ENCODE assay signal across 8 cellular contexts in the genomic region with DNA sequence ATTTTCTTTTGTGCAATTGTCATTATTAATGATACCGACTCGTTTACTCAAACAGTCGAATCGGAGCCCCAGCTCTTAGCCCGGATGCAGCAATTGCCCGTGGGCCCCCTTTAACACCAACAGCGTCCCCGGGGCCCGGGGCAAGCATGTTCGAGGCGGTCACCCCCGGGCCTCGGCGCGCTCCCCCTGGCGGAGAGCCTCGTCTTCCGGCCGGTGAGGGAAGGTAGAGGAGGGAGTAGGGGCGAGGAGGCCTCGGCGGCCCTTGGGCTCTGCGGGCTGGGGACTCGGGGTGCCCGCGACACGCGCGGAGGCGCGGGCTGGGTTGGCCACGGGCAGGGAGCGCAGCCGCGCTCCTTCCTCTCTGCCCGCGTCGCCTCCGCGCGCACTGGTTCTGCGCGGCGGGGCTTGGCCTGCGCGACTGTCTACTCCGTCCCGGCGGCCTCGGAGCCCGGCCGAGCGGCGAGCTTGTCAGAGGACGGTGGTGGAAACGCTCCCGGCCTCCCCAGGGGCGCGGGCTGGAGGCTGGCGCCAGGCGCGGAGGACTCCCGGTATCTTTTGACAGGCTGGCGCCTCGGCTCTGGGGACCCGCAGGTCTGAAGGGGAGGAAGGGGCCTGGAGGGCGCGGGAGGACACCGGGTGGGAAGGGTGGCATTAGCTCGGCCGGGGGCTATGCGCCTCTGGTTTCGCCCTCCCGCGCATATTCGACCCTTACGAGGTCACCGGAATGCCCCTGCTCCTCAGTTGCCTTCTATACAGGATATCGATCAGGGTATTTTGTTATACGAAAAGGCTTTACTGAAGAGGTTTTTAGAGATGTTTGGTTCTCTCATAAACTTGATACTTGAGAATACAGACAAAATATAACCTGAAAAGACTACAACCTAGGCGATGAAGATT. TPM values are rescaled to one million over a fixed set of nuclear protein-coding genes. Genes with fewer than 3 reads are reported as not detected.
DNase-seq lines count a peak whose midpoint lies in the region; ATAC-seq and TF ChIP-seq lines count a peak whose summit lies in the region.

No MANE protein-coding gene starts in this region.

- H2AFZ ChIP-seq in GM23338 = peak overlapping the region; percentile 97

- H3K27me3 Mint-ChIP-seq in GM23338 (ENCODE audit: insufficient read depth, low read depth, poor library complexity) = peaks cover 14% of the 10 kb centered on the region
- H3K27me3 Mint-ChIP-seq in activated naive CD8-positive, alpha-beta T cell treated with anti-CD3 and anti-CD28 coated beads, Interleukin-2, amount 10 ng/mL, durations not matched to agents 7 days and 5 days = no peaks in the 10 kb centered on the region

- H3K9me3 ChIP-seq in upper lobe of left lung = no peaks in the 10 kb centered on the region

- POLR2A ChIA-PET in activated naive CD8-positive, alpha-beta T cell treated with anti-CD3 and anti-CD28 coated beads, Interleukin-2, amount 10 ng/mL, durations not matched to agents 7 days and 5 days (lab: Charles Lee) = interaction anchor here (1.0 to 5.2 kb wide), 6 partner anchors 21 to 204 kb away, joined by 3 to 77 read pairs (median 12); partner anchors contain the start of genes ERCC5, TEX30 and TPP2

- H3K4me1 Mint-ChIP-seq in GM23338 = 0 out of 3 replicates have a peak, but pooled peaks cover 2% of the 10 kb centered on the region
- H3K4me1 Mint-ChIP-seq in activated naive CD8-positive, alpha-beta T cell treated with anti-CD3 and anti-CD28 coated beads, Interleukin-2, amount 10 ng/mL, durations not matched to agents 7 days and 5 days = peaks cover 43% of the 10 kb centered on the region

- ATAC-seq in GM23338 (peak; percentile 83), upper lobe of left lung (ENCODE audit: low FRiP score in 2 of 2) (peak; percentile 92 to 93)
- peak; percentile 78 for ATAC-seq in activated naive CD8-positive, alpha-beta T cell treated with anti-CD3 and anti-CD28 coated beads, Interleukin-2, amount 10 ng/mL, durations not matched to agents 7 days and 5 days (ENCODE audit: low read depth)

- 2% methylated on average over 44 to 57 of the region's 81 CpGs for WGBS in upper lobe of left lung, 2 donors

- peak overlapping the region; percentile 88 for H3K4me2 ChIP-seq in GM23338

- peak; percentile 69 to 81 for TF ChIP-seq CTCF in GM23338 (conservative IDR thresholded peaks at IDR 0.05; ENCODE audit: low read depth in 2 of 2)
- TF ChIP-seq CTCF in LNCaP clone FGC (IDR thresholded peaks at IDR 0.05; ENCODE audit: control insufficient read depth, extremely low read depth, insufficient read depth) = peak; percentile 69
- TF ChIP-seq CTCF in upper lobe of left lung (IDR thresholded peaks at IDR 0.05) = peak; percentile 67 to 86 (median 76)

- 0 out of 2 replicates have a peak, but pooled peaks cover 3% of the 10 kb centered on the region for H3F3A ChIP-seq in GM23338 (replicated peaks; ENCODE audit: low read depth)

- peak; percentile 27 for DNase-seq in GM04503 (ENCODE audit: low read depth)
- DNase-seq in GM23338 (ENCODE audit: low spot score) = peak; percentile 85
- DNase-seq in LNCaP clone FGC (ENCODE audit: low read depth) = no peak
- peak; percentile 48 for DNase-seq in SKM-1 (lab: John Stamatoyannopoulos, UW; ENCODE audit: unreplicated experiment)
- DNase-seq in activated naive CD8-positive, alpha-beta T cell treated with anti-CD3 and anti-CD28 coated beads, Interleukin-2, amount 10 ng/mL, durations not matched to agents 7 days and 5 days = peak; percentile 93
- peak; percentile 87 for DNase-seq in cardiac septum (ENCODE audit: low spot score)
- peak; percentile 67 to 95 (median 77) for DNase-seq in posterior cingulate gyrus
- peak; percentile 77 to 97 for DNase-seq in upper lobe of left lung

- intact Hi-C loops in cardiac septum (cut with DNase I) (loop anchor here (1.0 kb wide), 1 partner anchor 27 kb away; the partner anchor contains the start of gene TEX30), posterior cingulate gyrus (cut with DNase I) (loop anchor here (2.0 kb wide), 1 partner anchor 44 kb away; no protein-coding TSS in a partner anchor)

- H3K9me3 Mint-ChIP-seq in GM23338 = no peaks in the 10 kb centered on the region
- H3K9me3 Mint-ChIP-seq in activated naive CD8-positive, alpha-beta T cell treated with anti-CD3 and anti-CD28 coated beads, Interleukin-2, amount 10 ng/mL, durations not matched to agents 7 days and 5 days = no peaks in the 10 kb centered on the region

- no peaks in the 10 kb centered on the region; the same call in 2 of the 3 replicates for H3K36me3 Mint-ChIP-seq in GM23338 (ENCODE audit: low read depth)
- peaks cover 10% of the 10 kb centered on the region for H3K36me3 Mint-ChIP-seq in activated naive CD8-positive, alpha-beta T cell treated with anti-CD3 and anti-CD28 coated beads, Interleukin-2, amount 10 ng/mL, durations not matched to agents 7 days and 5 days

- H3K4me3 ChIP-seq in GM23338 = peak overlapping the region; percentile 76
- peak overlapping the region; percentile 71 for H3K4me3 ChIP-seq in LNCaP clone FGC (ENCODE audit: low read depth, low read length)
- H3K4me3 ChIP-seq in upper lobe of left lung = peak overlapping the region; percentile 72 to 90 (median 79)

- H3K4me3 Mint-ChIP-seq in GM23338 = peak overlapping the region; percentile 93
- H3K4me3 Mint-ChIP-seq in activated naive CD8-positive, alpha-beta T cell treated with anti-CD3 and anti-CD28 coated beads, Interleukin-2, amount 10 ng/mL, durations not matched to agents 7 days and 5 days = peak overlapping the region; percentile 96

- no peak for TF ChIP-seq EP300 in upper lobe of left lung (IDR thresholded peaks at IDR 0.05)

- H3K4me1 ChIP-seq in GM23338 (ENCODE audit: insufficient read depth) (peaks cover 6% of the 10 kb centered on the region), upper lobe of left lung (peaks cover 19 to 38% (median 23%) of the 10 kb centered on the region in 4 donors)

- H3K27ac Mint-ChIP-seq in GM23338 = no peak overlapping the region
- peak overlapping the region; percentile 87 for H3K27ac Mint-ChIP-seq in activated naive CD8-positive, alpha-beta T cell treated with anti-CD3 and anti-CD28 coated beads, Interleukin-2, amount 10 ng/mL, durations not matched to agents 7 days and 5 days

- no peaks in the 10 kb centered on the region for H4K20me1 ChIP-seq in GM23338 (replicated peaks; ENCODE audit: insufficient read depth)

- H3K79me2 ChIP-seq in GM23338 (replicated peaks; ENCODE audit: insufficient read depth) = peaks cover 9% of the 10 kb centered on the region; the same call in 1 of the 2 replicates

- H3K27me3 ChIP-seq in GM23338 (ENCODE audit: insufficient read depth) = peaks cover 39% of the 10 kb centered on the region
- peaks cover 0 to 6% (median 0%) of the 10 kb centered on the region in 4 donors for H3K27me3 ChIP-seq in upper lobe of left lung

- H3K9me2 ChIP-seq in GM23338 (ENCODE audit: insufficient read depth) = no peaks in the 10 kb centered on the region

- H3K36me3 ChIP-seq in GM23338 (ENCODE audit: insufficient read depth) = no peaks in the 10 kb centered on the region
- no peaks in the 10 kb centered on the region for H3K36me3 ChIP-seq in upper lobe of left lung

- peak in 2 of 4 donors; percentile 27 to 39 for TF ChIP-seq POLR2A in upper lobe of left lung (IDR thresholded peaks at IDR 0.05)

- no peak overlapping the region for H3K27ac ChIP-seq in GM23338 (ENCODE audit: low read depth)
- peak overlapping the region; percentile 75 to 90 (median 81) for H3K27ac ChIP-seq in upper lobe of left lung

TF ChIP-seq in GM23338, 12 proteins besides CTCF, POLR2A, EP300 and RAD21:
- TF ChIP-seq JUNB (IDR thresholded peaks at IDR 0.05; ENCODE audit: unreplicated experiment) = no peak
- peak; percentile 11 for TF ChIP-seq EZH2 (IDR thresholded peaks at IDR 0.05; ENCODE audit: low read depth, unreplicated experiment)
- TF ChIP-seq ETS1 (IDR thresholded peaks at IDR 0.05) = no peak

RNA-seq across cellular contexts. Expression of gene BIVM, which starts 1.5 kb away (rescaled TPM):
- 4.2 and 4.3 TPM in 2 replicates for total RNA-seq in GM23338 (2014; rRNA removed; shearing (Covaris generic))
- 2.3 and 3.2 TPM in 2 replicates for polyA plus RNA-seq in GM23338 (2016; fragmentation: Nextera tagmentation; extraction: Ambion mirVana)
- 10 to 100 TPM; 19.8 to 26.2 TPM for total RNA-seq in activated naive CD8-positive, alpha-beta T cell treated with anti-CD3 and anti-CD28 coated beads, Interleukin-2, amount 10 ng/mL, durations not matched to agents 7 days and 5 days
- total RNA-seq in cardiac septum (30.4 TPM), upper lobe of left lung (10 to 100 TPM in 5 of 6 donors, 1 to 10 TPM in 1; 7.1 to 45.1 (median 15.6) TPM)

RNA-seq across cellular contexts. Expression of gene POGLUT2, which starts 1.6 kb away (rescaled TPM):
- total RNA-seq in GM23338 (2014; rRNA removed; shearing (Covaris generic)) = 17.5 and 24.7 TPM in 2 replicates
- polyA plus RNA-seq in GM23338 (2016; fragmentation: Nextera tagmentation; extraction: Ambion mirVana) = 14.6 and 16.3 TPM in 2 replicates
- total RNA-seq in activated naive CD8-positive, alpha-beta T cell treated with anti-CD3 and anti-CD28 coated beads, Interleukin-2, amount 10 ng/mL, durations not matched to agents 7 days and 5 days = 1 to 10 TPM; 8.2 to 8.8 TPM
- total RNA-seq in cardiac septum (2.3 TPM), upper lobe of left lung (1 to 10 TPM; 1.6 to 8.4 (median 3.8) TPM)

RNA-seq across cellular contexts. Expression of gene TEX30, which starts 26.8 kb away (rescaled TPM):
- total RNA-seq in GM23338 (2014; rRNA removed; shearing (Covaris generic)) = 6.3 and 10.5 TPM in 2 replicates
- polyA plus RNA-seq in GM23338 (2016; fragmentation: Nextera tagmentation; extraction: Ambion mirVana) = 28.2 and 30.3 TPM in 2 replicates
- 10 to 100 TPM; 22.2 to 23.0 TPM for total RNA-seq in activated naive CD8-positive, alpha-beta T cell treated with anti-CD3 and anti-CD28 coated beads, Interleukin-2, amount 10 ng/mL, durations not matched to agents 7 days and 5 days
- total RNA-seq in cardiac septum (5.9 TPM), upper lobe of left lung (1 to 10 TPM in 5 of 6 donors, under 1 TPM in 1; 1.00 to 7.8 (median 6.2) TPM)

RNA-seq across cellular contexts. Expression of gene ERCC5, which starts 45.4 kb away (rescaled TPM):
- total RNA-seq in GM23338 (2014; rRNA removed; shearing (Covaris generic)) = 25.4 and 33.0 TPM in 2 replicates
- 21.9 and 26.2 TPM in 2 replicates for polyA plus RNA-seq in GM23338 (2016; fragmentation: Nextera tagmentation; extraction: Ambion mirVana)
- total RNA-seq in activated naive CD8-positive, alpha-beta T cell treated with anti-CD3 and anti-CD28 coated beads, Interleukin-2, amount 10 ng/mL, durations not matched to agents 7 days and 5 days = 100 to 1,000 TPM; 102 to 111 TPM
- total RNA-seq in cardiac septum (36.5 TPM), upper lobe of left lung (100 to 1,000 TPM in 1 of 6 donors, 10 to 100 TPM in 5; 39.1 to 138 (median 47.4) TPM)
